ENCODE assay signal across 6 cellular contexts in the genomic region with DNA sequence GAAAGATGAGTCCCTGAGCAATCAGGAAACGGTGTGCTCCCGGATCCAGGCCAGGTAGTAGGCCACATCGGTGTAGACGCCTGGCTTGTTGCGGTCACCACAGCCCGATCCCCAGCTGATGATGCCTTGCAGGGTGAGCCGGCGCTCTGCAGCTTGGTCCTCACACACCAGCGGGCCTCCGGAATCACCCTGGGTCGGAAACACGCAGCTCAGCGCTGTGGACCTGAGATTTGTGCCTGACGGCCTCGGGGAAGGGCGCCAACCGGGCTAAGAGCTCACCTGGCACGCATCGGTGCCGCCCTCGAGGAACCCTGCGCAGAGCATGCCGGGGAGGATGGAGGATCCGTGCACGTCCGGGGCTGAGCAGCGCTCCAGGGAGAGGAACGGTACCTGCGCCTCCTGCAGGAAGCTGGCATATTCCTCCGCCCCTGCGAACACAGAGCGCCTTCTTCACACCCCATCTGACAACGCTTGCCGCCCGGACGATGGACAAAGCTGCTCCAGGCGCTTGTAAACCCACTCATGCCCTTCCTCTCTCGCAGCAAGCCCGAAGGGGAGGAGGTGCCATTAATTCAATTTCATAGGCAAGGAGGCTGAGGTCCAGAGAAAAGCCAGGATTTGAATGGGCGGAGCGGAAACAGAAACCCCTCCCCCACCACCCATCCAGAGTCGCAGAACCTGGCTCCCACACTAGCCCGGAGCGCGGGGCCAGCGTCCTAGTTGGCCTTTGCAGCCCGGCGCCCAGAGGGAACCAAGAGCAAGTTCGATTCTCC.
DNase-seq lines count a peak whose midpoint lies in the region; ATAC-seq, FAIRE-seq and TF ChIP-seq lines count a peak whose summit lies in the region.

No MANE protein-coding gene starts in this region.

- no peak overlapping the region for H3K9ac ChIP-seq in OCI-LY3 (ENCODE audit: low read length)
- H3K9ac ChIP-seq in muscle layer of colon (ENCODE audit: low read length), result no peak overlapping the region

- H3K4me1 ChIP-seq in OCI-LY3 (ENCODE audit: low read length) (peaks cover 19% of the 10 kb centered on the region), muscle layer of colon (ENCODE audit: insufficient read depth, low read length) (peaks cover 23% of the 10 kb centered on the region)

- H3K4me2 ChIP-seq in OCI-LY3 (ENCODE audit: low read length), result peak overlapping the region; percentile 94

- DNase-seq in GM19239 (ENCODE audit: insufficient read length, low spot score) (peak; percentile 89), astrocyte of the cerebellum (ENCODE audit: low read depth) (no peak), DMS 273 treated with DMSO at 0.1 percent for 48 hours (lab: John Stamatoyannopoulos, UW) (no peak)

- H3K79me2 ChIP-seq in OCI-LY3 (ENCODE audit: low read length), result no peaks in the 10 kb centered on the region

- peaks cover 17% of the 10 kb centered on the region for H3K27me3 ChIP-seq in OCI-LY3 (ENCODE audit: low read depth, low read length)
- H3K27me3 ChIP-seq in muscle layer of colon (ENCODE audit: control insufficient read depth in 1 of 2, insufficient read depth in 2 of 2, low read length in 2 of 2), result peaks cover 49 to 75% of the 10 kb centered on the region in 2 donors

- H4K20me1 ChIP-seq in OCI-LY3 (ENCODE audit: insufficient read depth, low read length), result no peaks in the 10 kb centered on the region

- H3K36me3 ChIP-seq in OCI-LY3 (replicated peaks; ENCODE audit: low read depth, low read length), result no peaks in the 10 kb centered on the region
- H3K36me3 ChIP-seq in muscle layer of colon (ENCODE audit: insufficient read depth, low read length), result no peaks in the 10 kb centered on the region

- H3K27ac ChIP-seq in OCI-LY3 (ENCODE audit: low read length), result no peak overlapping the region
- no peak overlapping the region for H3K27ac ChIP-seq in muscle layer of colon (ENCODE audit: low read depth, low read length)

- in situ Hi-C loops in astrocyte of the cerebellum (cut with HindIII; ENCODE audit: low sequenced_read_pairs), result no loop called here

- no peak overlapping the region for H2AFZ ChIP-seq in OCI-LY3 (ENCODE audit: low read depth, low read length)

- H3K4me3 ChIP-seq in OCI-LY3 (ENCODE audit: low read length) (peak overlapping the region; percentile 82), astrocyte of the cerebellum (ENCODE audit: low read depth, low read length) (peak overlapping the region; percentile 50), muscle layer of colon (ENCODE audit: low read depth in 1 of 2, low read length in 2 of 2) (peak overlapping the region; percentile 7 to 9)

- TF ChIP-seq CTCF in OCI-LY3 (IDR thresholded peaks at IDR 0.05; ENCODE audit: low read depth, low read length) (no peak), astrocyte of the cerebellum (IDR thresholded peaks at IDR 0.05; ENCODE audit: low read depth, low read length, missing control alignments) (peak; percentile 57)

- H3K9me3 ChIP-seq in OCI-LY3 (ENCODE audit: insufficient read depth, low read length) (no peaks in the 10 kb centered on the region), muscle layer of colon (ENCODE audit: low read length) (no peaks in the 10 kb centered on the region)

- no peak for ATAC-seq in HG03097 (IDR thresholded peaks at IDR 0.05; ENCODE audit: low FRiP score, unreplicated experiment)

- FAIRE-seq in GM19239 (lab: Jason Lieb, UNC), result peak; percentile 81

Comparison
In these comparisons a context has a peak if more than half of its experiments do, and no peak if none do; other contexts are left out.
1. H3K4me3 ChIP-seq: peak in every context shown above with its lines; median percentile 82 in OCI-LY3; 50 in astrocyte of the cerebellum; 8 in muscle layer of colon.